In the genomic region with DNA sequence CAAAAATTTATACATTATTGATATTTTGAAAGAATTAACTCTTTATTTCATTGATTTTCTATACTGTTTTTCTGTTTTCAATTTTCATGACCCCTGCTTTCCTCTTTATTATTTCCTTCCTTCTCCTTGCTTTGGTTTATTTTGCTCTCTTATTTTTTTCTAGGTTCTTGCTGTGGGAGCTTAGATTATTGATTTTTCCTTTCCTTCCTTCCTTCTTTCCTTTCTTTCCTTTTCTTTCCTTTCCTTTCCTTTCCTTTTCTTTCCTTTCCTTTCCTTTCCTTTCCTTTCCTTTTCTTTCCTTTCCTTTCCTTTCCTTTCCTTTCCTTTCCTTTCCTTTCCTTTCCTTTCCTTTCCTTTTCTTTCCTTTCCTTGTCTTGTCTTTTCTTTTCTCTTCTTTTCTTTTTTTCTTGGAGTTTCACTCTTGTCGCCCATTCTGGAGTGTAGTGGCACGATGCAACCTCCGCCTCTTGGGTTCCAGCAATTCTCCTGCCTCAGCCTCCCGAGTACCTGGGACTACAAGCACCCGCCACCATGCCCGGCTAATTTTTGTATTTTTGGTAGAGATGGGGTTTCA, we compare ENCODE assay signal across 5 cellular contexts. TPM values are rescaled to one million over a fixed set of nuclear protein-coding genes. Genes with fewer than 3 reads are reported as not detected.
"Had no signal": no experiment of that assay in that cellular context is flagged by ENCODE, and none has a peak within 500 bp of the region (broad histone marks: within the 10 kb centered on the region; RNA-seq: fewer than 3 reads in every experiment).

No MANE protein-coding gene starts in this region.

RNA-seq across cellular contexts. Expression of gene IGFL1, which starts 13.6 kb away (rescaled TPM):
- total RNA-seq: HepG2, HT-29, HT1080, IMR-90 had no signal
- polyA plus RNA-seq: HepG2, IgD-negative memory B cell, IMR-90 had no signal

RNA-seq across cellular contexts. Expression of gene HIF3A, which starts 53.7 kb away (rescaled TPM):
- total RNA-seq: HT-29, HT1080, IMR-90 had no signal
- polyA plus RNA-seq: IgD-negative memory B cell had no signal
